In the genomic region with DNA sequence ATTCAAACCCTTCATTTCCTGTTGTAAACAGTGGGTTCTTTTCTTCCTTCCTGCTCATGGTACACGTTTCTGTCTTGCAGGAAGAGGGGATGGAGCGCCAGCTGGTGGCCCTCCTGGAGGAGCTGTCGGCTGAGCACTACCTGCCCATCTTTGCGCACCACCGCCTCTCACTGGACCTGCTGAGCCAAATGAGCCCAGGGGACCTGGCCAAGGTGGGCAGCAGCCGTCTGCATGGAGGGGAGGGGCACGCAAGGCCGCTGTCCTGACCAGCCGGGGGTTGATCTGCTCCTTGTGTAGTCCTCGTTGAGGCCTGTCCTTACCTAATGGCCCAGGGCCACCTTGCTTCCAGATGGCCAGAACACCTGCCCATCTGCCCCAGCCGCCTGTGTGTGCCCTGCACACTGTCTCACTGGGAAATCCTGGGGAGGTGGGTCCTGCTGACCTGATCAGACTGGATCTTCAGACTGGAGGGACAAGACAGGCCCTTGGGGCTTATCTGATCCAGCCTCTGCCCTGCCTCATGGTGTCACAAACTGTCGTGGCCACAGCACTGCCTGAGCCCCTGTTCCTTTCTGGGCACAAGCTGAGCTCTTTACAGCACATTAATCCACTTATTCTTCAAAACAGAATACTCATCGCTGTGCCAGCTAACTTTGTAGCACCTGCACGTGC, we compare ENCODE assay signal across 12 cellular contexts. TPM values are rescaled to one million over a fixed set of nuclear protein-coding genes. Genes with fewer than 3 reads are reported as not detected.
A peak's percentile ranks its signal among the peaks of the same experiment; 100 is the strongest.
DNase-seq lines count a peak whose midpoint lies in the region; ATAC-seq, FAIRE-seq and TF ChIP-seq lines count a peak whose summit lies in the region.
"Had no signal": no experiment of that assay in that cellular context is flagged by ENCODE, and none has a peak within 500 bp of the region (broad histone marks: within the 10 kb centered on the region; RNA-seq: fewer than 3 reads in every experiment).

No MANE protein-coding gene starts in this region.

- H3K9me2 ChIP-seq in PC-3 (replicated peaks; ENCODE audit: low read length): no peaks in the 10 kb centered on the region

- ATAC-seq in PC-3: peak; percentile 7; the same call in 1 of the 2 replicates
- ATAC-seq in stimulated activated effector memory CD8-positive, alpha-beta T cell treated with anti-CD3 and anti-CD28 coated beads, Interleukin-12 subunit alpha, Interleukin-12 subunit beta, amount 100 ng/mL, for 72 hours: no peak
- no peak for ATAC-seq in activated naive CD4-positive, alpha-beta T cell treated with anti-CD3 and anti-CD28 coated beads, Interleukin-2, amount 50 U/mL, for 72 hours

- no peaks in the 10 kb centered on the region for H3K9me3 ChIP-seq in PC-3 (ENCODE audit: low read length)
- no peaks in the 10 kb centered on the region for H3K9me3 ChIP-seq in endothelial cell of umbilical vein (replicated peaks; ENCODE audit: control insufficient read depth, insufficient read depth, low read length)
- H3K9me3 ChIP-seq in ovary: no peaks in the 10 kb centered on the region
- H3K9me3 ChIP-seq: gastroesophageal sphincter, neutrophil had no signal

- TF ChIP-seq CTCF in PC-3 (conservative IDR thresholded peaks at IDR 0.05; ENCODE audit: low read depth, low read length) (peak; percentile 18; the same call in 1 of the 2 replicates), endothelial cell of umbilical vein (IDR thresholded peaks at IDR 0.05; ENCODE audit: extremely low read depth in 1 of 2, insufficient read depth in 1 of 2, low read depth in 1 of 2, low read length in 2 of 2) (no peak), ovary (IDR thresholded peaks at IDR 0.05) (no peak)

- no peaks in the 10 kb centered on the region for H3K9me1 ChIP-seq in endothelial cell of umbilical vein (replicated peaks; ENCODE audit: control insufficient read depth, extremely low read depth, insufficient read depth, low read length)

- H4K20me1 ChIP-seq in PC-3 (ENCODE audit: low read length): no peaks in the 10 kb centered on the region
- H4K20me1 ChIP-seq in endothelial cell of umbilical vein (replicated peaks; ENCODE audit: control insufficient read depth, extremely low read depth, insufficient read depth, low read length): no peaks in the 10 kb centered on the region

- CTCF ChIA-PET in PC-3 (lab: Charles Lee) (no interaction called here), endothelial cell of umbilical vein (lab: Charles Lee) (interaction anchor here (0.8 to 1.8 kb wide), 3 partner anchors 83 to 555 kb away, joined by 3 to 4 read pairs (median 4); no protein-coding TSS in a partner anchor)

- H3K4me2 ChIP-seq in PC-3 (ENCODE audit: low read length) (no peak overlapping the region), endothelial cell of umbilical vein (ENCODE audit: insufficient read depth, low read length) (no peak overlapping the region)
- H3K4me2 ChIP-seq: PC-9 had no signal

- peak overlapping the region; percentile 45 for H3K27ac Mint-ChIP-seq in stimulated activated effector memory CD8-positive, alpha-beta T cell treated with anti-CD3 and anti-CD28 coated beads, Interleukin-12 subunit alpha, Interleukin-12 subunit beta, amount 100 ng/mL, for 72 hours
- H3K27ac Mint-ChIP-seq in activated naive CD4-positive, alpha-beta T cell treated with anti-CD3 and anti-CD28 coated beads, Interleukin-2, amount 50 U/mL, for 72 hours: peak overlapping the region in 1 of 2 donors; percentile 50

- TF ChIP-seq EP300 in ovary (IDR thresholded peaks at IDR 0.05): no peak

- no peaks in the 10 kb centered on the region; the same call in 1 of the 2 replicates for H3K36me3 ChIP-seq in PC-3 (ENCODE audit: low read depth, low read length)
- peaks cover 4 to 23% of the 10 kb centered on the region in 2 experiments for H3K36me3 ChIP-seq in endothelial cell of umbilical vein (ENCODE audit: control insufficient read depth in 2 of 2, extremely low read depth in 1 of 2, insufficient read depth in 2 of 2, low read length in 2 of 2)
- H3K36me3 ChIP-seq in ovary: no peaks in the 10 kb centered on the region

- POLR2A ChIA-PET in PC-3 (lab: Charles Lee; ENCODE audit: unreplicated experiment) (no interaction called here), endothelial cell of umbilical vein (lab: Charles Lee) (no interaction called here)

- DNase-seq in NCI-H82 (lab: John Stamatoyannopoulos, UW) (peak; percentile 54), NCI-H82 treated with DMSO at 0.1 percent for 48 hours (lab: John Stamatoyannopoulos, UW; ENCODE audit: unreplicated experiment) (no peak), PC-3 (no peak), endothelial cell of umbilical vein (ENCODE audit: low read depth, low spot score) (no peak), ovary (no peak), SHP77 (lab: John Stamatoyannopoulos, UW) (no peak)
- DNase-seq in stimulated activated effector memory CD8-positive, alpha-beta T cell treated with anti-CD3 and anti-CD28 coated beads, Interleukin-12 subunit alpha, Interleukin-12 subunit beta, amount 100 ng/mL, for 72 hours (ENCODE audit: low spot score in 2 of 2): no peak
- DNase-seq in activated naive CD4-positive, alpha-beta T cell treated with anti-CD3 and anti-CD28 coated beads, Interleukin-2, amount 50 U/mL, for 72 hours (ENCODE audit: low spot score in 2 of 2): no peak
- DNase-seq: PC-9; stimulated activated CD4-positive, alpha-beta T cell treated with anti-CD3 and anti-CD28 coated beads, Interleukin-12 subunit alpha, Interleukin-12 subunit beta, amount 100 ng/mL, for 4 hours had no signal

- intact Hi-C loops in PC-3 (cut with micrococcal nuclease) (no loop called here), endothelial cell of umbilical vein (cut with micrococcal nuclease) (no loop called here), ovary (cut with DNase I) (no loop called here)

- H3K4me3 ChIP-seq in PC-3 (ENCODE audit: low read length) (no peak overlapping the region), endothelial cell of umbilical vein (replicated peaks in 1 of 3; ENCODE audit: insufficient read depth in 1 of 3, low read depth in 1 of 3, low read length in 3 of 3) (no peak overlapping the region), ovary (no peak overlapping the region)
- H3K4me3 ChIP-seq: gastroesophageal sphincter, PC-9 had no signal

- H3K9ac ChIP-seq in PC-3 (ENCODE audit: low read length): no peak overlapping the region
- no peak overlapping the region for H3K9ac ChIP-seq in endothelial cell of umbilical vein (replicated peaks; ENCODE audit: extremely low read depth, insufficient read depth, low read length)

- TF ChIP-seq POLR2A in endothelial cell of umbilical vein (IDR thresholded peaks at IDR 0.05; ENCODE audit: low read depth, low read length) (no peak), ovary (IDR thresholded peaks at IDR 0.05) (no peak)

- H3K4me3 Mint-ChIP-seq in stimulated activated effector memory CD8-positive, alpha-beta T cell treated with anti-CD3 and anti-CD28 coated beads, Interleukin-12 subunit alpha, Interleukin-12 subunit beta, amount 100 ng/mL, for 72 hours: no peak overlapping the region

- dilution Hi-C loops in endothelial cell of umbilical vein (cut with MboI; ENCODE audit: extremely low pct_ligation_motif_present, low sequenced_read_pairs): no loop called here

- peaks cover 19% of the 10 kb centered on the region for H3K4me1 ChIP-seq in PC-3 (ENCODE audit: insufficient read depth, low read length)
- H3K4me1 ChIP-seq in endothelial cell of umbilical vein (ENCODE audit: control insufficient read depth, extremely low read depth, insufficient read depth, low read length): peaks cover 4% of the 10 kb centered on the region
- peaks cover 3% of the 10 kb centered on the region for H3K4me1 ChIP-seq in ovary (ENCODE audit: insufficient read depth)

- H3K27me3 ChIP-seq in PC-3 (ENCODE audit: low read length): no peaks in the 10 kb centered on the region
- H3K27me3 ChIP-seq in endothelial cell of umbilical vein (ENCODE audit: control insufficient read depth in 2 of 2, insufficient read depth in 2 of 2, low read length in 2 of 2): no peaks in the 10 kb centered on the region
- H3K27me3 ChIP-seq in ovary: no peaks in the 10 kb centered on the region
- H3K27me3 ChIP-seq: gastroesophageal sphincter, neutrophil had no signal

- H3K9me3 Mint-ChIP-seq in stimulated activated effector memory CD8-positive, alpha-beta T cell treated with anti-CD3 and anti-CD28 coated beads, Interleukin-12 subunit alpha, Interleukin-12 subunit beta, amount 100 ng/mL, for 72 hours: no peaks in the 10 kb centered on the region
- no peaks in the 10 kb centered on the region for H3K9me3 Mint-ChIP-seq in activated naive CD4-positive, alpha-beta T cell treated with anti-CD3 and anti-CD28 coated beads, Interleukin-2, amount 50 U/mL, for 72 hours

- H3K36me3 Mint-ChIP-seq in stimulated activated effector memory CD8-positive, alpha-beta T cell treated with anti-CD3 and anti-CD28 coated beads, Interleukin-12 subunit alpha, Interleukin-12 subunit beta, amount 100 ng/mL, for 72 hours: peaks cover 38% of the 10 kb centered on the region
- peaks cover 0 to 7% of the 10 kb centered on the region in 2 donors for H3K36me3 Mint-ChIP-seq in activated naive CD4-positive, alpha-beta T cell treated with anti-CD3 and anti-CD28 coated beads, Interleukin-2, amount 50 U/mL, for 72 hours

- H2AFZ ChIP-seq in PC-3 (ENCODE audit: low read length): no peak overlapping the region
- H2AFZ ChIP-seq in endothelial cell of umbilical vein (ENCODE audit: low read depth, low read length): no peak overlapping the region
- H2AFZ ChIP-seq: PC-9 had no signal

- no peaks in the 10 kb centered on the region for H3K4me1 Mint-ChIP-seq in stimulated activated effector memory CD8-positive, alpha-beta T cell treated with anti-CD3 and anti-CD28 coated beads, Interleukin-12 subunit alpha, Interleukin-12 subunit beta, amount 100 ng/mL, for 72 hours

- H3K27ac ChIP-seq in PC-3 (ENCODE audit: low read length) (peak overlapping the region; percentile 49; the same call in 1 of the 2 replicates), endothelial cell of umbilical vein (ENCODE audit: insufficient read depth, low read depth, low read length) (no peak overlapping the region), ovary (peak overlapping the region in 1 of 2 donors; percentile 41)
- H3K27ac ChIP-seq: neutrophil, PC-9 had no signal

- no peak for FAIRE-seq in endothelial cell of umbilical vein (lab: Jason Lieb, UNC)

- no peaks in the 10 kb centered on the region for H3F3A ChIP-seq in PC-3 (ENCODE audit: low read length, unreplicated experiment)

- 81 to 84% (median 83%) methylated on average over 14 of the region's 14 CpGs for WGBS in ovary, 3 donors

- no peaks in the 10 kb centered on the region for H3K79me2 ChIP-seq in PC-3 (ENCODE audit: low read length)
- no peaks in the 10 kb centered on the region for H3K79me2 ChIP-seq in endothelial cell of umbilical vein (ENCODE audit: control insufficient read depth, insufficient read depth, low read length)

- BruUV-seq in PC-3 (replicated peaks; lab: Mats Ljungman, UMichigan): no TSS peak
- BruUV-seq in endothelial cell of umbilical vein (replicated peaks; lab: Mats Ljungman, UMichigan): no TSS peak

RNA-seq across cellular contexts. Expression of a gene that starts 44.7 kb away (rescaled TPM):
- total RNA-seq in PC-3 (2014; rRNA removed) (9.6 and 11.1 TPM in 2 replicates), endothelial cell of umbilical vein (18.5 and 18.9 TPM in 2 replicates), ovary (10 to 100 TPM; 14.2 to 28.5 (median 20.9) TPM)
- polyA plus RNA-seq in endothelial cell of umbilical vein (10.8 and 12.6 TPM in 2 replicates), ovary (10 to 100 TPM in 1 of 2 donors, 1 to 10 TPM in 1; 9.0 to 11.9 TPM)
- 6.9 and 8.6 TPM in 2 replicates for polyA plus RNA-seq in endothelial cell of umbilical vein (2011; cell fraction: cytosol; rRNA removed)
- 27.9 and 32.9 TPM in 2 replicates for polyA plus RNA-seq in endothelial cell of umbilical vein (2011; cell fraction: nucleus; rRNA removed)
- polyA plus RNA-seq in endothelial cell of umbilical vein (2012): 12.9 and 18.9 TPM in 2 replicates
- polyA minus RNA-seq in endothelial cell of umbilical vein: 9.7 and 13.4 TPM in 2 replicates
- 6.0 TPM for polyA minus RNA-seq in endothelial cell of umbilical vein (2011; cell fraction: cytosol; rRNA and poly(A)+ RNA removed)
- polyA minus RNA-seq in endothelial cell of umbilical vein (2011; cell fraction: nucleus; rRNA and poly(A)+ RNA removed): 16.4 and 17.8 TPM in 2 replicates
- total RNA-seq in activated naive CD4-positive, alpha-beta T cell treated with anti-CD3 and anti-CD28 coated beads, Interleukin-2, amount 50 U/mL, for 72 hours: 10 to 100 TPM; 20.1 to 24.4 TPM

RNA-seq across cellular contexts. Expression of a gene that starts 44.8 kb away (rescaled TPM):
- total RNA-seq in PC-3 (2014; rRNA removed): 1,109 and 1,417 TPM in 2 replicates
- 1,231 and 1,361 TPM in 2 replicates for total RNA-seq in endothelial cell of umbilical vein
- 2,140 and 3,007 TPM in 2 replicates for polyA plus RNA-seq in endothelial cell of umbilical vein
- 2,997 and 3,263 TPM in 2 replicates for polyA plus RNA-seq in endothelial cell of umbilical vein (2011; cell fraction: cytosol; rRNA removed)
- polyA plus RNA-seq in endothelial cell of umbilical vein (2011; cell fraction: nucleus; rRNA removed): 604 and 667 TPM in 2 replicates
- 1,827 and 2,215 TPM in 2 replicates for polyA plus RNA-seq in endothelial cell of umbilical vein (2012)
- polyA minus RNA-seq in endothelial cell of umbilical vein: 431 and 482 TPM in 2 replicates
- polyA minus RNA-seq in endothelial cell of umbilical vein (2011; cell fraction: cytosol; rRNA and poly(A)+ RNA removed): 1,395 TPM
- 81.6 and 96.0 TPM in 2 replicates for polyA minus RNA-seq in endothelial cell of umbilical vein (2011; cell fraction: nucleus; rRNA and poly(A)+ RNA removed)
- 1,000 to 10,000 TPM; 1,883 to 4,136 (median 2,145) TPM for total RNA-seq in ovary
- polyA plus RNA-seq in ovary: 1,000 to 10,000 TPM; 3,825 to 5,812 TPM
- total RNA-seq in activated naive CD4-positive, alpha-beta T cell treated with anti-CD3 and anti-CD28 coated beads, Interleukin-2, amount 50 U/mL, for 72 hours: 1,000 to 10,000 TPM; 1,789 to 1,979 TPM
